In genomic region chr15:42385206-42385979, GRCh38 we compare ENCODE assay signal across 8 cellular contexts. TPM values are rescaled to one million over a fixed set of nuclear protein-coding genes. Genes with fewer than 3 reads are reported as not detected.
DNase-seq lines count a peak whose midpoint lies in the region; ATAC-seq and TF ChIP-seq lines count a peak whose summit lies in the region.

No MANE protein-coding gene starts in this region.

- no peak for TF ChIP-seq POLR2A in Peyer's patch (IDR thresholded peaks at IDR 0.05)

- no peaks in the 10 kb centered on the region for H3K23me2 ChIP-seq in H9 (ENCODE audit: insufficient read length, low read depth, low read length, poor library complexity, severe bottlenecking)

- H3K4ac ChIP-seq in H9 (ENCODE audit: low read depth, low read length): no peak overlapping the region

- no peak overlapping the region for H4K91ac ChIP-seq in H9 (ENCODE audit: insufficient read length, low read depth, low read length)

- H3F3A ChIP-seq in neural cell (ENCODE audit: insufficient read depth, low read length, poor library complexity, severe bottlenecking): no peaks in the 10 kb centered on the region

- WGBS in H9 (ENCODE audit: extremely low coverage, insufficient read length, low lambda C conversion rate): no CpG with 5 or more reads among the region's 5 CpGs

- no peak overlapping the region for H2BK12ac ChIP-seq in H9 (ENCODE audit: insufficient read length, low read depth, low read length)

- H3K56ac ChIP-seq in H9 (ENCODE audit: insufficient read length, low read depth, low read length): no peak overlapping the region

- TF ChIP-seq EP300 in neural cell (conservative IDR thresholded peaks at IDR 0.05; ENCODE audit: poor library complexity, severe bottlenecking): no peak

- H2BK20ac ChIP-seq in H9 (ENCODE audit: low read depth, low read length, poor library complexity, severe bottlenecking): no peak overlapping the region

- H3K9me2 ChIP-seq in neural cell (ENCODE audit: insufficient read depth, low read length): no peaks in the 10 kb centered on the region

- H2BK120ac ChIP-seq in H9 (ENCODE audit: low read depth, low read length, poor library complexity, severe bottlenecking): no peak overlapping the region

- ATAC-seq in GM21423 (IDR thresholded peaks at IDR 0.05; ENCODE audit: unreplicated experiment) (no peak), GM21723 (IDR thresholded peaks at IDR 0.05; ENCODE audit: unreplicated experiment) (no peak)

- intact Hi-C loops in activated T-helper 2 cell treated with anti-CD3 and anti-CD28 coated beads, Interferon-gamma antibody, Interleukin-2, Interleukin-4, amounts not matched to agents 10 μg/mL and 5 μg/mL and 100 μg/mL, durations not matched to agents 14 hours and 24 hours and 36 hours (cut with micrococcal nuclease): no loop called here

- H3K18ac ChIP-seq in H9 (ENCODE audit: insufficient read length, low read depth, low read length): no peak overlapping the region

- H3K36me3 ChIP-seq in Peyer's patch (no peaks in the 10 kb centered on the region), neural cell (ENCODE audit: insufficient read depth, low read length) (no peaks in the 10 kb centered on the region)

- H2BK15ac ChIP-seq in H9 (ENCODE audit: low read depth, low read length): no peak overlapping the region

- H3K27me3 Mint-ChIP-seq in H9 (ENCODE audit: low read depth) (peaks cover 2% of the 10 kb centered on the region; the same call in 1 of the 2 replicates), endothelial cell (ENCODE audit: unreplicated experiment) (peaks cover 3% of the 10 kb centered on the region)
- H3K27me3 Mint-ChIP-seq in activated T-helper 2 cell treated with anti-CD3 and anti-CD28 coated beads, Interferon-gamma antibody, Interleukin-2, Interleukin-4, amounts not matched to agents 10 μg/mL and 5 μg/mL and 100 μg/mL, durations not matched to agents 14 hours and 24 hours and 36 hours (ENCODE audit: low read depth): no peaks in the 10 kb centered on the region

- peak; percentile 50 for TF ChIP-seq RAD21 in neural cell (conservative IDR thresholded peaks at IDR 0.05)

- DNase-seq in DMS114 treated with DMSO at 0.1 percent for 48 hours (lab: John Stamatoyannopoulos, UW; ENCODE audit: unreplicated experiment): peak; percentile 9
- peak; percentile 80 for DNase-seq in H9
- DNase-seq in Peyer's patch: peak in 1 of 3 donors; percentile 71
- DNase-seq in endothelial cell (ENCODE audit: low spot score): peak; percentile 62
- DNase-seq in activated T-helper 2 cell treated with anti-CD3 and anti-CD28 coated beads, Interferon-gamma antibody, Interleukin-2, Interleukin-4, amounts not matched to agents 10 μg/mL and 5 μg/mL and 100 μg/mL, durations not matched to agents 14 hours and 24 hours and 36 hours (ENCODE audit: low spot score): no peak

- no peak overlapping the region for H3K9ac ChIP-seq in H9 (ENCODE audit: extremely low read depth, insufficient read length, low read length)
- no peak overlapping the region for H3K9ac ChIP-seq in neural cell (ENCODE audit: low read length)

- H2AK5ac ChIP-seq in H9 (ENCODE audit: insufficient read length, low read length): no peak overlapping the region

- no peak overlapping the region for H2BK5ac ChIP-seq in H9 (ENCODE audit: insufficient read length, low read length)

- H3K4me2 ChIP-seq in H9 (ENCODE audit: insufficient read depth, insufficient read length, low read length) (peak overlapping the region; percentile 24), neural cell (ENCODE audit: low read length) (no peak overlapping the region)

- no peak overlapping the region for H3T11ph ChIP-seq in H9 (ENCODE audit: low read length)

- no peak overlapping the region for H4K5ac ChIP-seq in H9 (ENCODE audit: insufficient read length, low read depth, low read length)

- H3K79me1 ChIP-seq in H9 (ENCODE audit: insufficient read depth, low read depth, low read length, poor library complexity, severe bottlenecking): no peaks in the 10 kb centered on the region

- H3K27me3 ChIP-seq in H9 (ENCODE audit: insufficient read depth, low read length) (no peaks in the 10 kb centered on the region), Peyer's patch (no peaks in the 10 kb centered on the region), neural cell (ENCODE audit: insufficient read depth, low read depth, low read length) (no peaks in the 10 kb centered on the region)

- H3K79me2 ChIP-seq in H9 (ENCODE audit: insufficient read depth, low read length): no peaks in the 10 kb centered on the region
- no peaks in the 10 kb centered on the region for H3K79me2 ChIP-seq in neural cell (replicated peaks; ENCODE audit: insufficient read depth, low read length)

- peak overlapping the region in 1 of 3 experiments; percentile 84; a peak in 4 of 7 replicates for H3K27ac Mint-ChIP-seq in H9
- peak overlapping the region; percentile 78 for H3K27ac Mint-ChIP-seq in endothelial cell (ENCODE audit: unreplicated experiment)
- H3K27ac Mint-ChIP-seq in activated T-helper 2 cell treated with anti-CD3 and anti-CD28 coated beads, Interferon-gamma antibody, Interleukin-2, Interleukin-4, amounts not matched to agents 10 μg/mL and 5 μg/mL and 100 μg/mL, durations not matched to agents 14 hours and 24 hours and 36 hours: no peak overlapping the region

- no peaks in the 10 kb centered on the region for H3K9me3 ChIP-seq in H9 (ENCODE audit: control insufficient read depth, low read depth, low read length)
- no peaks in the 10 kb centered on the region for H3K9me3 ChIP-seq in Peyer's patch
- H3K9me3 ChIP-seq in neural cell (ENCODE audit: low read length): no peaks in the 10 kb centered on the region

- no peak overlapping the region for H4K8ac ChIP-seq in H9 (replicated peaks; ENCODE audit: insufficient read length, low read depth, low read length)

- H3K4me3 Mint-ChIP-seq in H9 (peak overlapping the region in 1 of 2 experiments; percentile 8; a peak in 2 of 5 replicates), endothelial cell (ENCODE audit: unreplicated experiment) (no peak overlapping the region)
- no peak overlapping the region for H3K4me3 Mint-ChIP-seq in activated T-helper 2 cell treated with anti-CD3 and anti-CD28 coated beads, Interferon-gamma antibody, Interleukin-2, Interleukin-4, amounts not matched to agents 10 μg/mL and 5 μg/mL and 100 μg/mL, durations not matched to agents 14 hours and 24 hours and 36 hours (ENCODE audit: low read depth)

- H3K36me3 Mint-ChIP-seq in H9 (ENCODE audit: insufficient read depth in 1 of 3, low read depth in 3 of 3) (no peaks in the 10 kb centered on the region; a peak in 1 of 7 replicates), endothelial cell (ENCODE audit: low read depth, unreplicated experiment) (no peaks in the 10 kb centered on the region)
- H3K36me3 Mint-ChIP-seq in activated T-helper 2 cell treated with anti-CD3 and anti-CD28 coated beads, Interferon-gamma antibody, Interleukin-2, Interleukin-4, amounts not matched to agents 10 μg/mL and 5 μg/mL and 100 μg/mL, durations not matched to agents 14 hours and 24 hours and 36 hours (ENCODE audit: low read depth): no peaks in the 10 kb centered on the region

- no peak overlapping the region for H3K23ac ChIP-seq in H9 (ENCODE audit: insufficient read length, low read depth, low read length)

- H3K27ac ChIP-seq in H9 (ENCODE audit: insufficient read length, low read depth, low read length) (no peak overlapping the region), Peyer's patch (no peak overlapping the region), neural cell (ENCODE audit: low read length) (no peak overlapping the region)

- H4K20me1 ChIP-seq in H9 (ENCODE audit: control insufficient read depth, insufficient read depth, insufficient read length): no peaks in the 10 kb centered on the region
- no peaks in the 10 kb centered on the region for H4K20me1 ChIP-seq in neural cell (ENCODE audit: insufficient read depth)

- no peak overlapping the region for H2AFZ ChIP-seq in H9 (ENCODE audit: low read length)
- H2AFZ ChIP-seq in neural cell (ENCODE audit: low read depth, low read length): no peak overlapping the region

- no peak overlapping the region for H3K14ac ChIP-seq in H9 (ENCODE audit: insufficient read depth, low read length)

- H3K9me3 Mint-ChIP-seq in H9 (no peaks in the 10 kb centered on the region; a peak in 1 of 5 replicates), endothelial cell (ENCODE audit: unreplicated experiment) (no peaks in the 10 kb centered on the region)
- H3K9me3 Mint-ChIP-seq in activated T-helper 2 cell treated with anti-CD3 and anti-CD28 coated beads, Interferon-gamma antibody, Interleukin-2, Interleukin-4, amounts not matched to agents 10 μg/mL and 5 μg/mL and 100 μg/mL, durations not matched to agents 14 hours and 24 hours and 36 hours: no peaks in the 10 kb centered on the region

- H3K4me1 Mint-ChIP-seq in H9: peaks cover 22 to 25% of the 10 kb centered on the region in 2 experiments
- H3K4me1 Mint-ChIP-seq in endothelial cell (ENCODE audit: unreplicated experiment): peaks cover 46% of the 10 kb centered on the region
- H3K4me1 Mint-ChIP-seq in activated T-helper 2 cell treated with anti-CD3 and anti-CD28 coated beads, Interferon-gamma antibody, Interleukin-2, Interleukin-4, amounts not matched to agents 10 μg/mL and 5 μg/mL and 100 μg/mL, durations not matched to agents 14 hours and 24 hours and 36 hours (ENCODE audit: low read depth): no peaks in the 10 kb centered on the region

- TF ChIP-seq CTCF in H9 (conservative IDR thresholded peaks at IDR 0.05) (peak; percentile 93), Peyer's patch (IDR thresholded peaks at IDR 0.05) (peak in 4 of 6 experiments; percentile 34 to 68 (median 64)), endothelial cell (IDR thresholded peaks at IDR 0.05; ENCODE audit: unreplicated experiment) (peak; percentile 61), neural cell (IDR thresholded peaks at IDR 0.05; ENCODE audit: poor library complexity, severe bottlenecking) (peak; percentile 50)

- H3K4me3 ChIP-seq in Peyer's patch: no peak overlapping the region
- H3K4me3 ChIP-seq in neural cell (ENCODE audit: low read length): no peak overlapping the region

- H3K4me1 ChIP-seq in H9 (ENCODE audit: insufficient read depth, low read length): 0 out of 2 replicates have a peak, but pooled peaks cover 10% of the 10 kb centered on the region
- H3K4me1 ChIP-seq in Peyer's patch: no peaks in the 10 kb centered on the region

TF ChIP-seq in neural cell, 6 proteins besides CTCF, POLR2A, EP300 and RAD21 (continues in another document):
- TF ChIP-seq TAF1 (IDR thresholded peaks at IDR 0.05; ENCODE audit: low read depth) (no peak), SMC3 (conservative IDR thresholded peaks at IDR 0.05; ENCODE audit: poor library complexity) (peak; percentile 13)

RNA-seq across cellular contexts. Expression of gene CAPN3, which starts 26.1 kb away (rescaled TPM):
- total RNA-seq in H9 (2021) (0.31 and 0.53 TPM in 2 replicates), Peyer's patch (10 to 100 TPM in 3 of 4 donors, 1 to 10 TPM in 1; 9.1 to 76.7 (median 17.7) TPM), endothelial cell (ENCODE audit: unreplicated experiment) (2.0 TPM)
- polyA plus RNA-seq in neural cell: 1.5 TPM in 1 of 2 replicates, not detected in the other
- 3.9 TPM in 1 of 2 replicates, not detected in the other for polyA minus RNA-seq in neural cell
- total RNA-seq in activated T-helper 2 cell treated with anti-CD3 and anti-CD28 coated beads, Interferon-gamma antibody, Interleukin-2, Interleukin-4, amounts not matched to agents 10 μg/mL and 5 μg/mL and 100 μg/mL, durations not matched to agents 14 hours and 24 hours and 36 hours: 1.2 and 1.8 TPM in 2 replicates
